2 cellular contexts compared by ENCODE assay signal in the genomic region with DNA sequence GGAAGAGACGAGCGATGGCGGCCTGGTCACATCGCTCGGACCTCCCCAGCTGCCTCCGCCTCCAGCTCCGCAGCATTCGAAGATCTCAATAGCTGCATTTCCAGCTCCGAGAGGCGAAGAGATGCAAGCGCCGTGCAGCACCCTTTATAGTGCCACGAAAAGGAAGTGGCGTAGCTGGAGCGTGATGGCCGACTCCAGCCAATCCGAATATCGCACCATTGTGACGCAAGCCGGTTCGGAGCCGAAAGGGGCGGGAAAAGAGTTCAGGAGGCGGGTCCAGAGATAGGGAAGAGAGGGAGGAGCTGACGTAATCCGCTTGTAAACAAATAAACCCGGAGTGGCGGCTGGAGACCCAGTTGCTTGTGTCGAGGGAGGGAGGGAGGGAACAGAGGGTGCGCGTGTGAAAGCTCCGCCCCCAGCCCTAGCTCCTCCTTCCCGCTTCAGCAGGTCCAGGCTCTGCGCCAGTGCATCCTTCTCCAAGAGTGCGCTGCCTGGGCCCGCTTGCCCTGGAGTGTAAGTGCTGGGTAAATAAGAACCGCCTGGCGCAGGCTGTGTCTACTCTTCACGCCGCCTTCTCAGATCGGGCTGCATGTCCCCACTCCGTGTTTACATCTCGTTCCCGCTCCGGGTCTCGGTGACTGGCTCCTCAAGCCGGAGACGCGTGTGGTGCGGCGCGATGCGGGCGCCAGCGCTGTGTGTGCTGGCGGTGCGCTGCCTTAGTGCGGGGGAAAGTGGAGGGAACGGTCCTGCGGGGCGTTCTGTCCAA.
TF ChIP-seq lines count a peak whose summit lies in the region.

A gene with protein sequence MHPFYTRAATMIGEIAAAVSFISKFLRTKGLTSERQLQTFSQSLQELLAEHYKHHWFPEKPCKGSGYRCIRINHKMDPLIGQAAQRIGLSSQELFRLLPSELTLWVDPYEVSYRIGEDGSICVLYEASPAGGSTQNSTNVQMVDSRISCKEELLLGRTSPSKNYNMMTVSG (minus strand): TSS at position 116 of the 766 bp plus-strand sequence. CDS start 311 bp downstream, outside the sequence.

TF ChIP-seq in HCT116, 20 proteins besides CTCF, POLR2A, EP300 and RAD21 (continued from another document):
- TF ChIP-seq EZH2phosphoT487 (IDR thresholded peaks at IDR 0.05; ENCODE audit: borderline replicate concordance) (no peak), ZFX (IDR thresholded peaks at IDR 0.05) (peak; percentile 50; the same call in 1 of the 2 replicates), POLR2AphosphoS5 (IDR thresholded peaks at IDR 0.05; ENCODE audit: low read depth, low read length) (peak; percentile 100), CBX3 (IDR thresholded peaks at IDR 0.05; ENCODE audit: low read depth) (peak; percentile 70; the same call in 1 of the 2 replicates), SP1 (IDR thresholded peaks at IDR 0.05; ENCODE audit: low read depth) (peak; percentile 92), SRF (IDR thresholded peaks at IDR 0.05; ENCODE audit: low read depth) (0 out of 2 replicates have a peak, but pooled peaks have one; percentile 12), ZNF274 (IDR thresholded peaks at IDR 0.05; ENCODE audit: low read depth, low read length) (no peak)

TF ChIP-seq in neural cell, 6 proteins besides CTCF, POLR2A, EP300 and RAD21 (continued from another document):
- peak; percentile 98 for TF ChIP-seq REST (IDR thresholded peaks at IDR 0.05; ENCODE audit: borderline replicate concordance)
- peak; percentile 100 for TF ChIP-seq POLR2AphosphoS5 (IDR thresholded peaks at IDR 0.05)
